Comparison of ENCODE assay signal across 1 cellular context in genomic region chr1:197933016-197933415, GRCh38.
TF ChIP-seq lines count a peak whose summit lies in the region.

No MANE protein-coding gene starts in this region.

TF ChIP-seq in K562, 482 proteins besides CTCF, POLR2A, EP300 and RAD21:
- TF ChIP-seq MEIS2 (IDR thresholded peaks at IDR 0.05; ENCODE audit: partially characterized antibody) (peak; percentile 19), GATA2 (CRISPR knock-in tag; IDR thresholded peaks at IDR 0.05) (no peak), ATF3 (IDR thresholded peaks at IDR 0.05) (0 out of 2 replicates have a peak, but pooled peaks have one; percentile 15), ATF3 (CRISPR knock-in tag; conservative IDR thresholded peaks at IDR 0.05) (no peak), CEBPG (CRISPR knock-in tag; IDR thresholded peaks at IDR 0.05) (no peak), CEBPG (tag; conservative IDR thresholded peaks at IDR 0.05 in 1 of 2, IDR thresholded peaks at IDR 0.05 in 1 of 2) (peak; percentile 55 to 77; a peak in 3 of 4 replicates), PCBP1 (IDR thresholded peaks at IDR 0.05; ENCODE audit: low read depth, low read length, poor library complexity, severe bottlenecking) (no peak), TRIM28 (IDR thresholded peaks at IDR 0.05) (no peak)
